24 cellular contexts compared by ENCODE assay signal in the genomic region with DNA sequence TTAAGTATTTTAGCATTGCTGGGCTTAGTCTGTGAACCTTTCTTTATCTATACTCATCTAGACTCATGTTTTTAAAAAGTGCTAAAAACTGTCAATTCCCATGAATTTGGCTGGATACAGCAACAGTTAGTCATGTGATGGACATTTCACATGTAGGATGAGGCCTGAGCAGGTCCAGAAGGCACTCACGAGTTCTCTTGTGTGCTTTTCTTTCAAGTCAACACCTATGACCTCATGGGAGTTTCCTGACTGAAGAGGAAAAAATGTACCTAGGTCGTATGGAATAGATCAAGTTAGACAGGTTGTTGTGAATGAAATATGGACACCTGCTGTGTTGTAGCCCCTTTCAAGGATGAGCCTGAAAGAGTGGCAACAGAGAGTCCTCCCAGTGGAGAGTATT.
DNase-seq lines count a peak whose midpoint lies in the region; ATAC-seq and TF ChIP-seq lines count a peak whose summit lies in the region.
"Had no signal": no experiment of that assay in that cellular context is flagged by ENCODE, and none has a peak within 500 bp of the region (broad histone marks: within the 10 kb centered on the region; RNA-seq: fewer than 3 reads in every experiment).

No MANE protein-coding gene starts in this region.

- no peaks in the 10 kb centered on the region for H3K79me2 ChIP-seq in hepatocyte

- peak; percentile 11 for DNase-seq in NCI-H146 (lab: John Stamatoyannopoulos, UW)
- no peak for DNase-seq in NCI-H146 treated with DMSO at 0.1 percent for 48 hours (lab: John Stamatoyannopoulos, UW; ENCODE audit: unreplicated experiment)
- DNase-seq in DMS53 (lab: John Stamatoyannopoulos, UW), result peak; percentile 98
- peak; percentile 27 for DNase-seq in NCI-H69 (lab: John Stamatoyannopoulos, UW)
- peak; percentile 7 for DNase-seq in hepatocyte (ENCODE audit: low spot score)
- no peak for DNase-seq in C1 segment of cervical spinal cord (lab: John Stamatoyannopoulos, UW)
- no peak for DNase-seq in G401 (ENCODE audit: low spot score)
- DNase-seq: 8988T; ACHN; BE2C; CD4-positive, CD25-positive, alpha-beta regulatory T cell; DMS79 treated with DMSO at 0.1 percent for 48 hours; IMR-90; KG1; MG63; NCI-H1105 treated with DMSO at 0.1 percent for 48 hours; NCI-H1694; NCI-H2171 treated with DMSO at 0.1 percent for 48 hours; NCI-H524 treated with DMSO at 0.1 percent for 48 hours; SHP77; T-cell had no signal

- ATAC-seq in GM18498 (IDR thresholded peaks at IDR 0.05; ENCODE audit: unreplicated experiment), result no peak
- ATAC-seq: Panc1, T-cell had no signal

- no peak overlapping the region for H3K27ac ChIP-seq in hepatocyte
- H3K27ac ChIP-seq: RWPE1 had no signal

- no peaks in the 10 kb centered on the region for H3K9me3 ChIP-seq in hepatocyte (ENCODE audit: low read depth)
- H3K9me3 ChIP-seq: BE2C, MG63 had no signal

- no peak overlapping the region for H3K4me2 ChIP-seq in hepatocyte

- H3K9me2 ChIP-seq in hepatocyte (replicated peaks; ENCODE audit: insufficient read depth), result no peaks in the 10 kb centered on the region

- H4K20me1 ChIP-seq in hepatocyte (ENCODE audit: insufficient read depth, poor library complexity, severe bottlenecking), result no peaks in the 10 kb centered on the region

- H2AFZ ChIP-seq in hepatocyte, result no peak overlapping the region

- H3K4me3 ChIP-seq in hepatocyte, result no peak overlapping the region
- H3K4me3 ChIP-seq: MG63 had no signal

- H3K4me1 ChIP-seq in hepatocyte (ENCODE audit: insufficient read depth), result no peaks in the 10 kb centered on the region
- H3K4me1 ChIP-seq: BE2C had no signal

- no peaks in the 10 kb centered on the region for H3K27me3 ChIP-seq in hepatocyte
- H3K27me3 ChIP-seq: MG63 had no signal

- 65% methylated on average over 2 of the region's 2 CpGs for WGBS in hepatocyte (ENCODE audit: low lambda C conversion rate, missing lambda C conversion rate)

- in situ Hi-C loops in G401 (cut with HindIII; ENCODE audit: low sequenced_read_pairs), result no loop called here

- TF ChIP-seq CTCF in hepatocyte (IDR thresholded peaks at IDR 0.05; ENCODE audit: poor library complexity), result no peak

- H3K36me3 ChIP-seq in hepatocyte (replicated peaks; ENCODE audit: insufficient read depth, low read depth), result no peaks in the 10 kb centered on the region
- H3K36me3 ChIP-seq: BE2C, MG63 had no signal

Comparison
In these comparisons a context has a peak if more than half of its experiments do, and no peak if none do; other contexts are left out.
1. DNase-seq: peak in NCI-H146 (single experiment), DMS53 (single experiment), NCI-H69 (single experiment) and hepatocyte (single experiment); none in NCI-H146 treated with DMSO at 0.1 percent for 48 hours (single experiment), C1 segment of cervical spinal cord (0 of 14) and G401 (single experiment).